Comparison of ENCODE assay signal across 8 cellular contexts in the genomic region with DNA sequence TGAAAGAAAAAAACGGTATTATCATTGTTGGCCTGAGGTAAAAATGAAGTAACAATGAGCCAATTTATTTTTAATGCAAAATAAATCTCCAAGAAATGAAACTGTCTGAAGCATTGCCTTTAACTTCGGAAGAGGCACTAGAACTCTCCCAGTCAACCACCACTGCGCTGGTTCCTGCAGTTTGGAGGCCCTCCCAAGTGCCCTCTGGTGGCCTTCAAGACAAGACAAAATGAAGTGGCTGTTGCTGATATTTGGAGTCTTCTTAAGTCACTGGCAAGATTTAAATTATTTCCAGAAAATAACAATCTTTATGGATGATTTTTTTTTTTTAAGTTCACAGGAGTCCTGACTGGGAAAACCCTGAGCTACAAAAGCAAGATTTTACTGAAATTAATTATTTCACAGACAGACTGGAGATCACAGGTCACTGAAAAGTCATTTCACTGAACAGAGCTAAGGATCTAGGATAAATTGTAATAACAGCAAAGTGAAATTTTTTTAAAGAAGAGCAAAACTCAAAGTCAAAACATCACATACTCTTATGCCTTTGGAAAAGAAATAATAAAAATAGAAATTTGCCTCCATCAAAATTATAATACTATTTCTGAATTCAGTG. TPM values are rescaled to one million over a fixed set of nuclear protein-coding genes. Genes with fewer than 3 reads are reported as not detected.
A peak's percentile ranks its signal among the peaks of the same experiment; 100 is the strongest.
DNase-seq lines count a peak whose midpoint lies in the region; ATAC-seq, FAIRE-seq and TF ChIP-seq lines count a peak whose summit lies in the region.

No MANE protein-coding gene starts in this region.

- peaks cover 90% of the 10 kb centered on the region for H3K36me3 Mint-ChIP-seq in activated T-helper 17 cell treated with anti-CD3 and anti-CD28 coated beads, Interleukin-2, amount 50 U/mL, for 72 hours (ENCODE audit: low read depth)

- H3K27me3 ChIP-seq in DOHH2 (ENCODE audit: control insufficient read depth, low read length) (no peaks in the 10 kb centered on the region), breast epithelium (no peaks in the 10 kb centered on the region)

- TF ChIP-seq POLR2A in breast epithelium (IDR thresholded peaks at IDR 0.05) = no peak

- H3K79me2 ChIP-seq in DOHH2 (ENCODE audit: control insufficient read depth, low read length) = peaks cover 16% of the 10 kb centered on the region

- H3K4me1 ChIP-seq in DOHH2 (ENCODE audit: control insufficient read depth, low read length) (peaks cover 8% of the 10 kb centered on the region), breast epithelium (no peaks in the 10 kb centered on the region)

- H3K9me2 ChIP-seq in DOHH2 (replicated peaks; ENCODE audit: control insufficient read depth, low read length) = no peaks in the 10 kb centered on the region

- H3K4me3 Mint-ChIP-seq in activated T-helper 17 cell treated with anti-CD3 and anti-CD28 coated beads, Interleukin-2, amount 50 U/mL, for 72 hours = no peak overlapping the region

- intact Hi-C loops in breast epithelium (cut with DNase I; ENCODE audit: low total_unique reads) = no loop called here

- H4K20me1 ChIP-seq in DOHH2 (ENCODE audit: control insufficient read depth, insufficient read depth, low read depth, low read length) = no peaks in the 10 kb centered on the region

- FAIRE-seq in RCC 7860 (lab: Jason Lieb, UNC) = no peak

- no peak overlapping the region for H3K4me3 ChIP-seq in DOHH2 (ENCODE audit: low read length)
- no peak overlapping the region for H3K4me3 ChIP-seq in breast epithelium

- H3K4me2 ChIP-seq in DOHH2 (ENCODE audit: low read length) = no peak overlapping the region

- DNase-seq in HuH-7 (ENCODE audit: low spot score) (peak; percentile 30), RPMI8226 (peak; percentile 15), breast epithelium (ENCODE audit: low spot score in 2 of 2) (peak; percentile 64), islet precursor cell (peak; percentile 78), RCC 7860 (ENCODE audit: low spot score) (no peak)
- peak; percentile 1 for DNase-seq in stimulated activated CD8-positive, alpha-beta memory T cell treated with anti-CD3 and anti-CD28 coated beads, Interleukin-12 subunit alpha, Interleukin-12 subunit beta, amount 100 ng/mL, for 24 hours (ENCODE audit: extremely low read depth)

- no peak overlapping the region for H3K27ac ChIP-seq in DOHH2 (ENCODE audit: low read depth, low read length)
- no peak overlapping the region for H3K27ac ChIP-seq in breast epithelium

- ATAC-seq in activated T-helper 17 cell treated with anti-CD3 and anti-CD28 coated beads, Interleukin-2, amount 50 U/mL, for 72 hours (replicated peaks) = no peak

- H3K9me3 Mint-ChIP-seq in activated T-helper 17 cell treated with anti-CD3 and anti-CD28 coated beads, Interleukin-2, amount 50 U/mL, for 72 hours = no peaks in the 10 kb centered on the region

- H3K27ac Mint-ChIP-seq in activated T-helper 17 cell treated with anti-CD3 and anti-CD28 coated beads, Interleukin-2, amount 50 U/mL, for 72 hours = no peak overlapping the region

- no peaks in the 10 kb centered on the region for H3K27me3 Mint-ChIP-seq in activated T-helper 17 cell treated with anti-CD3 and anti-CD28 coated beads, Interleukin-2, amount 50 U/mL, for 72 hours

- peak; percentile 78 for TF ChIP-seq CTCF in DOHH2 (IDR thresholded peaks at IDR 0.05; ENCODE audit: low read depth, low read length, poor library complexity, severe bottlenecking)
- peak; percentile 39 to 66 (median 57) for TF ChIP-seq CTCF in breast epithelium (IDR thresholded peaks at IDR 0.05)

- H3K9me3 ChIP-seq in DOHH2 (ENCODE audit: control insufficient read depth, insufficient read depth, low read length) = no peaks in the 10 kb centered on the region
- H3K9me3 ChIP-seq in breast epithelium = no peaks in the 10 kb centered on the region

- H3K4me1 Mint-ChIP-seq in activated T-helper 17 cell treated with anti-CD3 and anti-CD28 coated beads, Interleukin-2, amount 50 U/mL, for 72 hours = peaks cover 11% of the 10 kb centered on the region

- peaks cover 75% of the 10 kb centered on the region for H3K36me3 ChIP-seq in DOHH2 (ENCODE audit: control insufficient read depth, low read length)
- H3K36me3 ChIP-seq in breast epithelium = no peaks in the 10 kb centered on the region

- no peaks in the 10 kb centered on the region for H3F3A ChIP-seq in DOHH2 (ENCODE audit: control insufficient read depth, insufficient read depth)

RNA-seq across cellular contexts. Expression of a gene that starts 58.2 kb away (rescaled TPM):
- total RNA-seq in breast epithelium = 100 to 1,000 TPM in 1 of 3 donors, 10 to 100 TPM in 2; 74.9 to 126 (median 78.0) TPM
- 10 to 100 TPM; 46.5 to 48.1 TPM for total RNA-seq in activated T-helper 17 cell treated with anti-CD3 and anti-CD28 coated beads, Interleukin-2, amount 50 U/mL, for 72 hours
